In genomic region chr13:48534911-48535501, GRCh38 we compare ENCODE assay signal across 22 cellular contexts.
"Had no signal": no experiment of that assay in that cellular context is flagged by ENCODE, and none has a peak within 500 bp of the region (broad histone marks: within the 10 kb centered on the region; RNA-seq: fewer than 3 reads in every experiment).

No MANE protein-coding gene starts in this region.

- H3K4me3 ChIP-seq: body of pancreas, left ventricle myocardium inferior, tibial artery had no signal

- H3K36me3 ChIP-seq: left ventricle myocardium inferior, tibial artery, WERI-Rb-1 had no signal

- DNase-seq: activated CD4-positive, alpha-beta T cell treated with anti-CD3 and anti-CD28 coated beads, Interleukin-2, amount 10 ng/mL, durations not matched to agents 7 days and 5 days; activated CD4-positive, CD25-positive, alpha-beta regulatory T cell treated with anti-CD3 and anti-CD28 coated beads, Interleukin-2, amount 50 U/mL, for 72 hours; activated CD8-positive, alpha-beta T cell treated with anti-CD3 and anti-CD28 coated beads, Interleukin-2, amount 10 ng/mL, durations not matched to agents 7 days and 5 days; activated naive CD4-positive, alpha-beta T cell treated with anti-CD3 and anti-CD28 coated beads, Interleukin-2, amount 50 U/mL, for 16 hours; activated T-cell treated with anti-CD3 and anti-CD28 coated beads, Interleukin-2, amount 50 U/mL, for 1 hour; anterior cingulate cortex; effector memory CD4-positive, alpha-beta T cell; foreskin melanocyte; left ventricle myocardium inferior; mammary epithelial cell; naive thymus-derived CD8-positive, alpha-beta T cell; nucleus accumbens; small intestine; stimulated activated CD4-positive, alpha-beta T cell treated with anti-CD3 and anti-CD28 coated beads, Interleukin-2, amount 100 ng/mL, for 24 hours; stimulated activated naive CD8-positive, alpha-beta T cell treated with anti-CD3 and anti-CD28 coated beads, Interleukin-15, amount 100 ng/mL, for 72 hours; tibial artery; WERI-Rb-1 had no signal

- H3K9me3 ChIP-seq: body of pancreas, left ventricle myocardium inferior, tibial artery had no signal

- H3K4me3 Mint-ChIP-seq: activated CD4-positive, alpha-beta T cell treated with anti-CD3 and anti-CD28 coated beads, Interleukin-2, amount 10 ng/mL, durations not matched to agents 7 days and 5 days; activated CD8-positive, alpha-beta T cell treated with anti-CD3 and anti-CD28 coated beads, Interleukin-2, amount 10 ng/mL, durations not matched to agents 7 days and 5 days; mesothelial cell of epicardium; stimulated activated effector memory CD8-positive, alpha-beta T cell treated with anti-CD3 and anti-CD28 coated beads, Interleukin-12 subunit alpha, Interleukin-12 subunit beta, amount 100 ng/mL, for 72 hours; stimulated activated naive CD8-positive, alpha-beta T cell treated with anti-CD3 and anti-CD28 coated beads, Interleukin-15, amount 100 ng/mL, for 72 hours had no signal

- H3K27ac ChIP-seq: parathyroid adenoma, WERI-Rb-1 had no signal

- H3K27me3 ChIP-seq: body of pancreas, tibial artery had no signal

- H3K36me3 Mint-ChIP-seq: mesothelial cell of epicardium; naive thymus-derived CD8-positive, alpha-beta T cell had no signal

- H3K27ac Mint-ChIP-seq: stimulated activated effector memory CD8-positive, alpha-beta T cell treated with anti-CD3 and anti-CD28 coated beads, Interleukin-12 subunit alpha, Interleukin-12 subunit beta, amount 100 ng/mL, for 72 hours; stimulated activated naive CD8-positive, alpha-beta T cell treated with anti-CD3 and anti-CD28 coated beads, Interleukin-15, amount 100 ng/mL, for 72 hours had no signal

- ATAC-seq: activated CD8-positive, alpha-beta T cell treated with anti-CD3 and anti-CD28 coated beads, Interleukin-2, amount 10 ng/mL, durations not matched to agents 7 days and 5 days; body of pancreas; naive thymus-derived CD8-positive, alpha-beta T cell; sciatic nerve; stimulated activated effector memory CD8-positive, alpha-beta T cell treated with anti-CD3 and anti-CD28 coated beads, Interleukin-12 subunit alpha, Interleukin-12 subunit beta, amount 100 ng/mL, for 72 hours; stimulated activated naive CD8-positive, alpha-beta T cell treated with anti-CD3 and anti-CD28 coated beads, Interleukin-15, amount 100 ng/mL, for 72 hours had no signal

- H3K9ac ChIP-seq: parathyroid adenoma had no signal
